ENCODE assay signal across 25 cellular contexts in the genomic region with DNA sequence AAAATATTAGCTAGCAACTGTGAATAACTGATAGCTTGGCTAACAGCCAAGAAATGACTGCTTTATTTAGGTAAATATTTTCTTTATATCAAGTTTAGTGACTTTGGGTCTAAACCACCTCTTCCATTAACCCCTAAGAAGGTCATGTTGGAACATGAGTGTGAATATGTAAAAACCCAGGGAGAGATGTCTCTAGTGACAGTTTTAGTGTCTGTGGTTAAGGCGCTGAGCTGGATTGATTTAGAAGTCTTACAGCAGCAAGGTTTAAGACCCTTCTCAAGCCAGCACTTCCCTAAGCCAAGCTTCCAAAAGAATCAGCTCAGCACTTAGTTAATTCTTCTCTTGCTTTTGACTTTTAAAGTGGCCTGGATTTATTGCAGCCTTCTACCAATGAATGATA.
"Had no signal": no experiment of that assay in that cellular context is flagged by ENCODE, and none has a peak within 500 bp of the region (broad histone marks: within the 10 kb centered on the region; RNA-seq: fewer than 3 reads in every experiment).

No MANE protein-coding gene starts in this region.

- H3K79me2 ChIP-seq: parathyroid adenoma had no signal

- DNase-seq: activated B cell treated with CpG ODN at 0.5 μM for 24 hours; activated CD4-positive, alpha-beta T cell treated with anti-CD3 and anti-CD28 coated beads, Interleukin-2, amount 50 U/mL, for 1 hour; activated effector memory CD4-positive, alpha-beta T cell treated with Interleukin-2 at 50 U/mL for 16 hours; activated naive CD4-positive, alpha-beta T cell treated with Interleukin-2 at 50 U/mL for 16 hours; activated naive CD8-positive, alpha-beta T cell treated with anti-CD3 and anti-CD28 coated beads, Interleukin-2, amount 10 ng/mL, durations not matched to agents 7 days and 5 days; activated T-cell treated with anti-CD3 and anti-CD28 coated beads for 4 hours; brain microvascular endothelial cell; cortex of kidney; endodermal cell; foreskin melanocyte; heart right ventricle; lower lobe of right lung; mesenchymal stem cell; naive thymus-derived CD8-positive, alpha-beta T cell; occipital lobe; stimulated activated CD4-positive, alpha-beta T cell treated with anti-CD3 and anti-CD28 coated beads, Interleukin-15, amount 100 ng/mL, for 24 hours; stimulated activated CD4-positive, alpha-beta T cell treated with anti-CD3 and anti-CD28 coated beads, Interleukin-2, amount 100 ng/mL, for 24 hours; stimulated activated naive B cell treated with anti-CD40 and anti-IgM and Interleukin-4, amounts not matched to agents 10 μg/mL and 1 μg/mL and 100 μg/mL, for 72 hours; T-helper 2 cell; tibial artery; upper lobe of right lung had no signal

- H3K27me3 ChIP-seq: brain microvascular endothelial cell, heart right ventricle, neural progenitor cell, right atrium auricular region, suprapubic skin, upper lobe of right lung had no signal

- H3K4me2 ChIP-seq: neural progenitor cell had no signal

- H3K36me3 ChIP-seq: brain microvascular endothelial cell, heart right ventricle, lower lobe of right lung, neural progenitor cell, right atrium auricular region, suprapubic skin, tibial artery, upper lobe of right lung had no signal

- H3K4me1 ChIP-seq: tibial artery had no signal

- H3K9me3 ChIP-seq: heart right ventricle, lower lobe of right lung, right atrium auricular region, suprapubic skin, tibial artery, upper lobe of right lung had no signal

- H3K4me3 ChIP-seq: heart right ventricle, lower lobe of right lung, neural progenitor cell, right atrium auricular region, suprapubic skin, tibial artery, upper lobe of right lung had no signal

- H3K27ac ChIP-seq: brain microvascular endothelial cell, heart right ventricle, lower lobe of right lung, neural progenitor cell, parathyroid adenoma, tibial artery, upper lobe of right lung had no signal

- H2AFZ ChIP-seq: neural progenitor cell, parathyroid adenoma had no signal
